21 cellular contexts compared by ENCODE assay signal in the genomic region with DNA sequence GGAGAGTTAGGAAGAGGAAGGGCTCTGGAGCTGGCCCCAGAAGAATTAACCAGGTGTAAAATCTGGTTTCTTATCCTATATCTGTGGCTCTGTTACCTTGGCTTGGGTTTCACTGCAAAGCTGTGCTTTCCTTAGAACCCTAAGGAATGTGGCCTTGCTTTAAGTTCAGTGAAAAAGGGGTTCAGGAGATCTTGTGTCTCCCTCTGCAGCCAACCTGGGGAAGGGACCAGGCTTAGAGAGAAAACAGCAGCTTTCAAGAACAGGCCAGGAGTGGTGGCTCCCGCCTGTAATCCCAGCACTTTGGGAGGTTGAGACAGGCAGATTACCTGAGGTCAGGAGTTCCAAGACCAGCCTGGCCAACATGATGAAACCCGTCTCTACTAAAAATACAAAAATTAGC. TPM values are rescaled to one million over a fixed set of nuclear protein-coding genes. Genes with fewer than 3 reads are reported as not detected.
DNase-seq lines count a peak whose midpoint lies in the region; ATAC-seq, FAIRE-seq and TF ChIP-seq lines count a peak whose summit lies in the region.
"Had no signal": no experiment of that assay in that cellular context is flagged by ENCODE, and none has a peak within 500 bp of the region (broad histone marks: within the 10 kb centered on the region; RNA-seq: fewer than 3 reads in every experiment).

No MANE protein-coding gene starts in this region.

- H3K27me3 ChIP-seq in bronchial epithelial cell (ENCODE audit: control insufficient read depth, insufficient read depth, low read length): no peaks in the 10 kb centered on the region
- H3K27me3 ChIP-seq: BE2C, MG63, SJSA1 had no signal

- no peak overlapping the region for H3K4me3 ChIP-seq in bronchial epithelial cell (ENCODE audit: low read depth, low read length)
- H3K4me3 ChIP-seq: MG63, SJSA1, smooth muscle cell had no signal

- TF ChIP-seq CTCF in bronchial epithelial cell (IDR thresholded peaks at IDR 0.05; ENCODE audit: insufficient read depth, low read length, severe bottlenecking): peak; percentile 21

- FAIRE-seq in G401.6 (lab: Jason Lieb, UNC): peak; percentile 3
- FAIRE-seq in bronchial epithelial cell (lab: Jason Lieb, UNC): no peak
- FAIRE-seq: GM12892, kidney had no signal

- H3K36me3 ChIP-seq in bronchial epithelial cell (ENCODE audit: control insufficient read depth, insufficient read depth, low read length): no peaks in the 10 kb centered on the region
- H3K36me3 ChIP-seq: BE2C, MG63, SJSA1 had no signal

- DNase-seq in M059J (ENCODE audit: low read depth) (peak; percentile 25), bronchial epithelial cell (ENCODE audit: low read depth) (no peak), myocyte (ENCODE audit: low read depth) (peak; percentile 13), NCI-H146 (lab: John Stamatoyannopoulos, UW) (no peak)
- DNase-seq: activated CD4-positive, alpha-beta T cell treated with anti-CD3 and anti-CD28 coated beads for 36 hours; activated CD8-positive, alpha-beta memory T cell treated with anti-CD3 and anti-CD28 coated beads, Interleukin-2, amount 10 ng/mL, durations not matched to agents 7 days and 5 days; BE2C; effector memory CD8-positive, alpha-beta T cell; kidney; mammary epithelial cell; MG63; natural killer cell; NCI-H1930; PC-3; stimulated activated CD4-positive, alpha-beta T cell treated with anti-CD3 and anti-CD28 coated beads, Interleukin-4, amount 100 ng/mL, for 24 hours had no signal

- no peak for ATAC-seq in HG03460 (IDR thresholded peaks at IDR 0.05; ENCODE audit: unreplicated experiment)
- no peak for ATAC-seq in GM18520 (IDR thresholded peaks at IDR 0.05; ENCODE audit: unreplicated experiment)
- ATAC-seq: activated CD4-positive, alpha-beta T cell treated with anti-CD3 and anti-CD28 coated beads for 36 hours; activated CD8-positive, alpha-beta memory T cell treated with anti-CD3 and anti-CD28 coated beads, Interleukin-2, amount 10 ng/mL, durations not matched to agents 7 days and 5 days; effector memory CD8-positive, alpha-beta T cell; natural killer cell; PC-3 had no signal

RNA-seq across cellular contexts. Expression of gene MYCL, which starts 16.1 kb away (rescaled TPM):
- total RNA-seq in M059J (2014; rRNA removed; shearing (Covaris generic)): 0.57 TPM in 1 of 2 replicates, not detected in the other
- total RNA-seq in bronchial epithelial cell (5.5 and 7.9 TPM in 2 replicates), myocyte (77.9 and 143 TPM in 2 replicates)
- 11.2 TPM for polyA plus RNA-seq in myocyte (2012)

RNA-seq across cellular contexts. Expression of gene TRIT1, which starts 34.5 kb away (rescaled TPM):
- 15.2 and 26.3 TPM in 2 replicates for total RNA-seq in M059J (2014; rRNA removed; shearing (Covaris generic))
- total RNA-seq in bronchial epithelial cell (33.9 and 41.1 TPM in 2 replicates), myocyte (30.0 and 51.9 TPM in 2 replicates)
- polyA plus RNA-seq in myocyte (2012): 11.1 TPM

RNA-seq across cellular contexts. Expression of gene MFSD2A, which starts 37.1 kb away (rescaled TPM):
- 1.2 and 2.3 TPM in 2 replicates for total RNA-seq in M059J (2014; rRNA removed; shearing (Covaris generic))
- total RNA-seq in bronchial epithelial cell: 8.8 and 11.1 TPM in 2 replicates
- total RNA-seq in myocyte: 15.9 and 16.4 TPM in 2 replicates
- polyA plus RNA-seq in myocyte (2012): 9.6 TPM

Comparison
In these comparisons a context has a peak if more than half of its experiments do, and no peak if none do; other contexts are left out.
1. DNase-seq: peak in M059J (single experiment) and myocyte (single experiment); none in bronchial epithelial cell (single experiment) and NCI-H146 (single experiment).